In genomic region chr1:12153181-12153785, GRCh38 we compare ENCODE assay signal across 2 cellular contexts.
A peak's percentile ranks its signal among the peaks of the same experiment; 100 is the strongest.
TF ChIP-seq lines count a peak whose summit lies in the region.

No MANE protein-coding gene starts in this region.

TF ChIP-seq in K562, 482 proteins besides CTCF, POLR2A, EP300 and RAD21 (continued from another document and continues in another):
- TF ChIP-seq XRCC4 (IDR thresholded peaks at IDR 0.05; ENCODE audit: extremely low read depth, insufficient read depth, insufficient read length), result no peak
- peak; percentile 93 for TF ChIP-seq USF1 (CRISPR knock-in tag; IDR thresholded peaks at IDR 0.05)
- no peak for TF ChIP-seq FOXM1 (IDR thresholded peaks at IDR 0.05; ENCODE audit: low read depth)
- no peak for TF ChIP-seq FOXM1 (CRISPR knock-in tag; IDR thresholded peaks at IDR 0.05; ENCODE audit: low read depth)
- TF ChIP-seq, protein P1, sequence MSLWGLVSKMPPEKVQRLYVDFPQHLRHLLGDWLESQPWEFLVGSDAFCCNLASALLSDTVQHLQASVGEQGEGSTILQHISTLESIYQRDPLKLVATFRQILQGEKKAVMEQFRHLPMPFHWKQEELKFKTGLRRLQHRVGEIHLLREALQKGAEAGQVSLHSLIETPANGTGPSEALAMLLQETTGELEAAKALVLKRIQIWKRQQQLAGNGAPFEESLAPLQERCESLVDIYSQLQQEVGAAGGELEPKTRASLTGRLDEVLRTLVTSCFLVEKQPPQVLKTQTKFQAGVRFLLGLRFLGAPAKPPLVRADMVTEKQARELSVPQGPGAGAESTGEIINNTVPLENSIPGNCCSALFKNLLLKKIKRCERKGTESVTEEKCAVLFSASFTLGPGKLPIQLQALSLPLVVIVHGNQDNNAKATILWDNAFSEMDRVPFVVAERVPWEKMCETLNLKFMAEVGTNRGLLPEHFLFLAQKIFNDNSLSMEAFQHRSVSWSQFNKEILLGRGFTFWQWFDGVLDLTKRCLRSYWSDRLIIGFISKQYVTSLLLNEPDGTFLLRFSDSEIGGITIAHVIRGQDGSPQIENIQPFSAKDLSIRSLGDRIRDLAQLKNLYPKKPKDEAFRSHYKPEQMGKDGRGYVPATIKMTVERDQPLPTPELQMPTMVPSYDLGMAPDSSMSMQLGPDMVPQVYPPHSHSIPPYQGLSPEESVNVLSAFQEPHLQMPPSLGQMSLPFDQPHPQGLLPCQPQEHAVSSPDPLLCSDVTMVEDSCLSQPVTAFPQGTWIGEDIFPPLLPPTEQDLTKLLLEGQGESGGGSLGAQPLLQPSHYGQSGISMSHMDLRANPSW (CRISPR knock-in tag; IDR thresholded peaks at IDR 0.05), result no peak
- peak; percentile 32; the same call in 1 of the 2 replicates for TF ChIP-seq FOSL1 (tag; conservative IDR thresholded peaks at IDR 0.05)
- peak; percentile 38; the same call in 1 of the 2 replicates for TF ChIP-seq MAX (CRISPR knock-in tag; IDR thresholded peaks at IDR 0.05)
- TF ChIP-seq ZFP1 (CRISPR knock-in tag; IDR thresholded peaks at IDR 0.05), result no peak
- no peak for TF ChIP-seq SIX5 (IDR thresholded peaks at IDR 0.05; ENCODE audit: borderline replicate concordance in 1 of 2, insufficient read depth in 1 of 2, low read depth in 1 of 2, low read length in 2 of 2)
- no peak for TF ChIP-seq NCOA6 (IDR thresholded peaks at IDR 0.05)
- TF ChIP-seq, protein P2, sequence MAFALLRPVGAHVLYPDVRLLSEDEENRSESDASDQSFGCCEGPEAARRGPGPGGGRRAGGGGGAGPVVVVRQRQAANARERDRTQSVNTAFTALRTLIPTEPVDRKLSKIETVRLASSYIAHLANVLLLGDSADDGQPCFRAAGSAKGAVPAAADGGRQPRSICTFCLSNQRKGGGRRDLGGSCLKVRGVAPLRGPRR (CRISPR knock-in tag; IDR thresholded peaks at IDR 0.05), result no peak
- TF ChIP-seq, protein P3, sequence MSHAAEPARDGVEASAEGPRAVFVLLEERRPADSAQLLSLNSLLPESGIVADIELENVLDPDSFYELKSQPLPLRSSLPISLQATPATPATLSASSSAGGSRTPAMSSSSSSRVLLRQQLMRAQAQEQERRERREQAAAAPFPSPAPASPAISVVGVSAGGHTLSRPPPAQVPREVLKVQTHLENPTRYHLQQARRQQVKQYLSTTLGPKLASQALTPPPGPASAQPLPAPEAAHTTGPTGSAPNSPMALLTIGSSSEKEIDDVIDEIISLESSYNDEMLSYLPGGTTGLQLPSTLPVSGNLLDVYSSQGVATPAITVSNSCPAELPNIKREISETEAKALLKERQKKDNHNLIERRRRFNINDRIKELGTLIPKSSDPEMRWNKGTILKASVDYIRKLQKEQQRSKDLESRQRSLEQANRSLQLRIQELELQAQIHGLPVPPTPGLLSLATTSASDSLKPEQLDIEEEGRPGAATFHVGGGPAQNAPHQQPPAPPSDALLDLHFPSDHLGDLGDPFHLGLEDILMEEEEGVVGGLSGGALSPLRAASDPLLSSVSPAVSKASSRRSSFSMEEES (CRISPR knock-in tag; IDR thresholded peaks at IDR 0.05), result no peak; the same call in 1 of the 2 replicates
- no peak for TF ChIP-seq TCF7 (IDR thresholded peaks at IDR 0.05; ENCODE audit: borderline replicate concordance)
- TF ChIP-seq, protein P4, sequence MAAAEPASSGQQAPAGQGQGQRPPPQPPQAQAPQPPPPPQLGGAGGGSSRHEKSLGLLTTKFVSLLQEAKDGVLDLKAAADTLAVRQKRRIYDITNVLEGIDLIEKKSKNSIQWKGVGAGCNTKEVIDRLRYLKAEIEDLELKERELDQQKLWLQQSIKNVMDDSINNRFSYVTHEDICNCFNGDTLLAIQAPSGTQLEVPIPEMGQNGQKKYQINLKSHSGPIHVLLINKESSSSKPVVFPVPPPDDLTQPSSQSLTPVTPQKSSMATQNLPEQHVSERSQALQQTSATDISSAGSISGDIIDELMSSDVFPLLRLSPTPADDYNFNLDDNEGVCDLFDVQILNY (CRISPR knock-in tag; IDR thresholded peaks at IDR 0.05), result no peak
- no peak for TF ChIP-seq HMG20B (CRISPR knock-in tag; IDR thresholded peaks at IDR 0.05)
- TF ChIP-seq MCM3 (IDR thresholded peaks at IDR 0.05), result no peak
- TF ChIP-seq RFX5 (IDR thresholded peaks at IDR 0.05; ENCODE audit: low read depth, low read length), result no peak
- TF ChIP-seq ZNF175 (CRISPR knock-in tag; IDR thresholded peaks at IDR 0.05; ENCODE audit: low read depth), result no peak
- no peak for TF ChIP-seq SMARCE1 (IDR thresholded peaks at IDR 0.05)
- TF ChIP-seq, protein P5, sequence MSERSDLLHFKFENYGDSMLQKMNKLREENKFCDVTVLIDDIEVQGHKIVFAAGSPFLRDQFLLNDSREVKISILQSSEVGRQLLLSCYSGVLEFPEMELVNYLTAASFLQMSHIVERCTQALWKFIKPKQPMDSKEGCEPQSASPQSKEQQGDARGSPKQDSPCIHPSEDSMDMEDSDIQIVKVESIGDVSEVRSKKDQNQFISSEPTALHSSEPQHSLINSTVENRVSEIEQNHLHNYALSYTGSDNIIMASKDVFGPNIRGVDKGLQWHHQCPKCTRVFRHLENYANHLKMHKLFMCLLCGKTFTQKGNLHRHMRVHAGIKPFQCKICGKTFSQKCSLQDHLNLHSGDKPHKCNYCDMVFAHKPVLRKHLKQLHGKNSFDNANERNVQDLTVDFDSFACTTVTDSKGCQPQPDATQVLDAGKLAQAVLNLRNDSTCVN (CRISPR knock-in tag; IDR thresholded peaks at IDR 0.05), result no peak
- TF ChIP-seq, protein P6, sequence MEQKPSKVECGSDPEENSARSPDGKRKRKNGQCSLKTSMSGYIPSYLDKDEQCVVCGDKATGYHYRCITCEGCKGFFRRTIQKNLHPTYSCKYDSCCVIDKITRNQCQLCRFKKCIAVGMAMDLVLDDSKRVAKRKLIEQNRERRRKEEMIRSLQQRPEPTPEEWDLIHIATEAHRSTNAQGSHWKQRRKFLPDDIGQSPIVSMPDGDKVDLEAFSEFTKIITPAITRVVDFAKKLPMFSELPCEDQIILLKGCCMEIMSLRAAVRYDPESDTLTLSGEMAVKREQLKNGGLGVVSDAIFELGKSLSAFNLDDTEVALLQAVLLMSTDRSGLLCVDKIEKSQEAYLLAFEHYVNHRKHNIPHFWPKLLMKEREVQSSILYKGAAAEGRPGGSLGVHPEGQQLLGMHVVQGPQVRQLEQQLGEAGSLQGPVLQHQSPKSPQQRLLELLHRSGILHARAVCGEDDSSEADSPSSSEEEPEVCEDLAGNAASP (IDR thresholded peaks at IDR 0.05), result no peak

TF ChIP-seq in GM23338, 12 proteins besides CTCF, POLR2A, EP300 and RAD21 (continued from another document):
- TF ChIP-seq, protein P7, sequence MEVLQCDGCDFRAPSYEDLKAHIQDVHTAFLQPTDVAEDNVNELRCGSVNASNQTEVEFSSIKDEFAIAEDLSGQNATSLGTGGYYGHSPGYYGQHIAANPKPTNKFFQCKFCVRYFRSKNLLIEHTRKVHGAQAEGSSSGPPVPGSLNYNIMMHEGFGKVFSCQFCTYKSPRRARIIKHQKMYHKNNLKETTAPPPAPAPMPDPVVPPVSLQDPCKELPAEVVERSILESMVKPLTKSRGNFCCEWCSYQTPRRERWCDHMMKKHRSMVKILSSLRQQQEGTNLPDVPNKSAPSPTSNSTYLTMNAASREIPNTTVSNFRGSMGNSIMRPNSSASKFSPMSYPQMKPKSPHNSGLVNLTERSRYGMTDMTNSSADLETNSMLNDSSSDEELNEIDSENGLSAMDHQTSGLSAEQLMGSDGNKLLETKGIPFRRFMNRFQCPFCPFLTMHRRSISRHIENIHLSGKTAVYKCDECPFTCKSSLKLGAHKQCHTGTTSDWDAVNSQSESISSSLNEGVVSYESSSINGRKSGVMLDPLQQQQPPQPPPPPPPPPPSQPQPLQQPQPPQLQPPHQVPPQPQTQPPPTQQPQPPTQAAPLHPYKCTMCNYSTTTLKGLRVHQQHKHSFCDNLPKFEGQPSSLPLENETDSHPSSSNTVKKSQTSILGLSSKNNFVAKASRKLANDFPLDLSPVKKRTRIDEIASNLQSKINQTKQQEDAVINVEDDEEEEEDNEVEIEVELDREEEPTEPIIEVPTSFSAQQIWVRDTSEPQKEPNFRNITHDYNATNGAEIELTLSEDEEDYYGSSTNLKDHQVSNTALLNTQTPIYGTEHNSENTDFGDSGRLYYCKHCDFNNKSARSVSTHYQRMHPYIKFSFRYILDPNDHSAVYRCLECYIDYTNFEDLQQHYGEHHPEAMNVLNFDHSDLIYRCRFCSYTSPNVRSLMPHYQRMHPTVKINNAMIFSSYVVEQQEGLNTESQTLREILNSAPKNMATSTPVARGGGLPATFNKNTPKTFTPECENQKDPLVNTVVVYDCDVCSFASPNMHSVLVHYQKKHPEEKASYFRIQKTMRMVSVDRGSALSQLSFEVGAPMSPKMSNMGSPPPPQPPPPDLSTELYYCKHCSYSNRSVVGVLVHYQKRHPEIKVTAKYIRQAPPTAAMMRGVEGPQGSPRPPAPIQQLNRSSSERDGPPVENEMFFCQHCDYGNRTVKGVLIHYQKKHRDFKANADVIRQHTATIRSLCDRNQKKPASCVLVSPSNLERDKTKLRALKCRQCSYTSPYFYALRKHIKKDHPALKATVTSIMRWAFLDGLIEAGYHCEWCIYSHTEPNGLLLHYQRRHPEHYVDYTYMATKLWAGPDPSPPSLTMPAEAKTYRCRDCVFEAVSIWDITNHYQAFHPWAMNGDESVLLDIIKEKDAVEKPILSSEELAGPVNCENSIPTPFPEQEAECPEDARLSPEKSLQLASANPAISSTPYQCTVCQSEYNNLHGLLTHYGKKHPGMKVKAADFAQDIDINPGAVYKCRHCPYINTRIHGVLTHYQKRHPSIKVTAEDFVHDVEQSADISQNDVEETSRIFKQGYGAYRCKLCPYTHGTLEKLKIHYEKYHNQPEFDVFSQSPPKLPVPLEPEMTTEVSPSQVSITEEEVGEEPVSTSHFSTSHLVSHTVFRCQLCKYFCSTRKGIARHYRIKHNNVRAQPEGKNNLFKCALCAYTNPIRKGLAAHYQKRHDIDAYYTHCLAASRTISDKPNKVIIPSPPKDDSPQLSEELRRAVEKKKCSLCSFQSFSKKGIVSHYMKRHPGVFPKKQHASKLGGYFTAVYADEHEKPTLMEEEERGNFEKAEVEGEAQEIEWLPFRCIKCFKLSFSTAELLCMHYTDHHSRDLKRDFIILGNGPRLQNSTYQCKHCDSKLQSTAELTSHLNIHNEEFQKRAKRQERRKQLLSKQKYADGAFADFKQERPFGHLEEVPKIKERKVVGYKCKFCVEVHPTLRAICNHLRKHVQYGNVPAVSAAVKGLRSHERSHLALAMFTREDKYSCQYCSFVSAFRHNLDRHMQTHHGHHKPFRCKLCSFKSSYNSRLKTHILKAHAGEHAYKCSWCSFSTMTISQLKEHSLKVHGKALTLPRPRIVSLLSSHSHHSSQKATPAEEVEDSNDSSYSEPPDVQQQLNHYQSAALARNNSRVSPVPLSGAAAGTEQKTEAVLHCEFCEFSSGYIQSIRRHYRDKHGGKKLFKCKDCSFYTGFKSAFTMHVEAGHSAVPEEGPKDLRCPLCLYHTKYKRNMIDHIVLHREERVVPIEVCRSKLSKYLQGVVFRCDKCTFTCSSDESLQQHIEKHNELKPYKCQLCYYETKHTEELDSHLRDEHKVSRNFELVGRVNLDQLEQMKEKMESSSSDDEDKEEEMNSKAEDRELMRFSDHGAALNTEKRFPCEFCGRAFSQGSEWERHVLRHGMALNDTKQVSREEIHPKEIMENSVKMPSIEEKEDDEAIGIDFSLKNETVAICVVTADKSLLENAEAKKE (CRISPR knock-in tag; IDR thresholded peaks at IDR 0.05), result no peak
- no peak for TF ChIP-seq EZH2phosphoT487 (IDR thresholded peaks at IDR 0.05; ENCODE audit: unreplicated experiment)
- no peak for TF ChIP-seq POLR2AphosphoS5 (IDR thresholded peaks at IDR 0.05; ENCODE audit: low read depth)
- no peak for TF ChIP-seq ZNF331 (CRISPR knock-in tag; IDR thresholded peaks at IDR 0.05; ENCODE audit: low read depth)
- TF ChIP-seq EZH2 (IDR thresholded peaks at IDR 0.05; ENCODE audit: low read depth, unreplicated experiment), result no peak
- TF ChIP-seq ZNF114 (CRISPR knock-in tag; IDR thresholded peaks at IDR 0.05), result no peak
- TF ChIP-seq, protein P8, sequence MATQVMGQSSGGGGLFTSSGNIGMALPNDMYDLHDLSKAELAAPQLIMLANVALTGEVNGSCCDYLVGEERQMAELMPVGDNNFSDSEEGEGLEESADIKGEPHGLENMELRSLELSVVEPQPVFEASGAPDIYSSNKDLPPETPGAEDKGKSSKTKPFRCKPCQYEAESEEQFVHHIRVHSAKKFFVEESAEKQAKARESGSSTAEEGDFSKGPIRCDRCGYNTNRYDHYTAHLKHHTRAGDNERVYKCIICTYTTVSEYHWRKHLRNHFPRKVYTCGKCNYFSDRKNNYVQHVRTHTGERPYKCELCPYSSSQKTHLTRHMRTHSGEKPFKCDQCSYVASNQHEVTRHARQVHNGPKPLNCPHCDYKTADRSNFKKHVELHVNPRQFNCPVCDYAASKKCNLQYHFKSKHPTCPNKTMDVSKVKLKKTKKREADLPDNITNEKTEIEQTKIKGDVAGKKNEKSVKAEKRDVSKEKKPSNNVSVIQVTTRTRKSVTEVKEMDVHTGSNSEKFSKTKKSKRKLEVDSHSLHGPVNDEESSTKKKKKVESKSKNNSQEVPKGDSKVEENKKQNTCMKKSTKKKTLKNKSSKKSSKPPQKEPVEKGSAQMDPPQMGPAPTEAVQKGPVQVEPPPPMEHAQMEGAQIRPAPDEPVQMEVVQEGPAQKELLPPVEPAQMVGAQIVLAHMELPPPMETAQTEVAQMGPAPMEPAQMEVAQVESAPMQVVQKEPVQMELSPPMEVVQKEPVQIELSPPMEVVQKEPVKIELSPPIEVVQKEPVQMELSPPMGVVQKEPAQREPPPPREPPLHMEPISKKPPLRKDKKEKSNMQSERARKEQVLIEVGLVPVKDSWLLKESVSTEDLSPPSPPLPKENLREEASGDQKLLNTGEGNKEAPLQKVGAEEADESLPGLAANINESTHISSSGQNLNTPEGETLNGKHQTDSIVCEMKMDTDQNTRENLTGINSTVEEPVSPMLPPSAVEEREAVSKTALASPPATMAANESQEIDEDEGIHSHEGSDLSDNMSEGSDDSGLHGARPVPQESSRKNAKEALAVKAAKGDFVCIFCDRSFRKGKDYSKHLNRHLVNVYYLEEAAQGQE (IDR thresholded peaks at IDR 0.05; ENCODE audit: unreplicated experiment), result no peak
